Comparison of ENCODE assay signal across 9 cellular contexts in the genomic region with DNA sequence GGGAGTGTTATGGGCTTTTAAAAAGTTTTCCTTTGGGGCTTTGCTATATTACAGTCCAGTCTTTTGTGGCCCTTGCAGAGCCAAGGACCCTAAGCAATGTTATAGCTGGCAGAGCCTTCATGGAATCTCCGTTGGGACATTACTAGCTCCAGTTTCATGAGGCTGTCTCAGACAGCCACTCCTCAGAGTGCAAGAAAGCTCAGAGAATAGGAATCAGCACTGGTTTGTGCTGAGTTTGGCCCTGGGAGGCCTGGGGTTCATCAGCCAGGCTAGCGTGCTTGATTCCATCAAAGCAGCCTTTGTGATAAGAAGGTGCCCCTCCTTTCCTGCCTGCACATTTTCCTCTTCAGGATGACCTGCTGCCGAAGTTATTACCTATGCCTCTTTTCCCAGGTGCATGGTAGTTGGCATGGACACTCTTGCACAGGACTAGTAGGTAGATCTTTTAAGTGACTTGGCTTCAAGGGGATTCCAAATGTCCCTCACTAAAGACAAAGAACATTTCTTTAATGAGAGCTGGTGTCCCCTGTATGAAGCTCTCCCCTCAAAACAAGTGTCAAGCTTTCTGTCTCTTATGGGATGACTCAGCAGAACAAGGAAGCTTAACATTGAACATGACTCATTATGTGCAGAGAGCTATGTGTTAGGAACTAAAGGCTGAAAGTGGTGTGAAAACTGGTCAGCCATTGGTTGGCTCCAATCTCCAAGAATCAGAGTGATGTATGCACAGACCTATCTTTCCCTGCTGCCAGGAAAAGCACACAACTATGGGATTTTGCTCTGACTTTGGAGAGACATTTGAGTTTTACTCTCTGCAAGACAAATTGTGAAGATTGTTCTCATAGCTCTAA.
DNase-seq lines count a peak whose midpoint lies in the region; ATAC-seq and TF ChIP-seq lines count a peak whose summit lies in the region.
"Had no signal": no experiment of that assay in that cellular context is flagged by ENCODE, and none has a peak within 500 bp of the region (broad histone marks: within the 10 kb centered on the region; RNA-seq: fewer than 3 reads in every experiment).

No MANE protein-coding gene starts in this region.

- no peaks in the 10 kb centered on the region for H3K27me3 Mint-ChIP-seq in mesothelial cell of epicardium (ENCODE audit: low read depth)

- H3K27ac Mint-ChIP-seq in mesothelial cell of epicardium: no peak overlapping the region

- peak; percentile 90 for DNase-seq in EH (ENCODE audit: low read depth)
- peak; percentile 80 for DNase-seq in RPMI7951 (ENCODE audit: low read depth)
- DNase-seq in iris pigment epithelial cell (ENCODE audit: low read depth): peak; percentile 96
- no peak for DNase-seq in NCI-H2171 (lab: John Stamatoyannopoulos, UW)
- no peak for DNase-seq in mesothelial cell of epicardium (ENCODE audit: low spot score in 2 of 2, unreplicated experiment in 2 of 2)
- DNase-seq in HEK293T (ENCODE audit: extremely low spot score): no peak

- POLR2A ChIA-PET in HEK293T (lab: Yijun Ruan, JAX): no interaction called here

- TF ChIP-seq CTCF in mesothelial cell of epicardium (IDR thresholded peaks at IDR 0.05; ENCODE audit: unreplicated experiment): no peak

- no peaks in the 10 kb centered on the region for H3K36me3 Mint-ChIP-seq in mesothelial cell of epicardium

- H3K9me3 Mint-ChIP-seq in mesothelial cell of epicardium: no peaks in the 10 kb centered on the region

- ATAC-seq in HG02623 (IDR thresholded peaks at IDR 0.05; ENCODE audit: unreplicated experiment) (peak; percentile 60), GM19324 (IDR thresholded peaks at IDR 0.05; ENCODE audit: low FRiP score, unreplicated experiment) (no peak)

- H3K4me3 Mint-ChIP-seq in mesothelial cell of epicardium: no peak overlapping the region
- H3K4me3 Mint-ChIP-seq: neural crest cell had no signal

- CTCF ChIA-PET in HEK293T (lab: Yijun Ruan, JAX): interaction anchor here (0.6 to 1.8 kb wide), 2 partner anchors 15 to 218 kb away, joined by 4 to 7 read pairs; no protein-coding TSS in a partner anchor

- H3K4me1 Mint-ChIP-seq in mesothelial cell of epicardium: peaks cover 44% of the 10 kb centered on the region

TF ChIP-seq in HEK293T, 16 proteins besides CTCF, POLR2A, EP300 and RAD21:
- TF ChIP-seq CTBP1 (IDR thresholded peaks at IDR 0.05; ENCODE audit: borderline replicate concordance): no peak
- TF ChIP-seq SP1 (IDR thresholded peaks at IDR 0.05): no peak
- TF ChIP-seq ELF4 (IDR thresholded peaks at IDR 0.05): no peak
- no peak for TF ChIP-seq ZNF384 (IDR thresholded peaks at IDR 0.05)
- no peak for TF ChIP-seq FOXA1 (IDR thresholded peaks at IDR 0.05)
- TF ChIP-seq LEF1 (IDR thresholded peaks at IDR 0.05; ENCODE audit: borderline replicate concordance): no peak
- no peak for TF ChIP-seq ARNT (IDR thresholded peaks at IDR 0.05)
- TF ChIP-seq FOXK2 (IDR thresholded peaks at IDR 0.05): no peak

Comparison
In these comparisons a context has a peak if more than half of its experiments do, and no peak if none do; other contexts are left out.
1. DNase-seq: peak in EH (single experiment), RPMI7951 (single experiment) and iris pigment epithelial cell (single experiment); none in NCI-H2171 (single experiment), mesothelial cell of epicardium (0 of 2) and HEK293T (single experiment).